ENCODE assay signal across 12 cellular contexts in the genomic region with DNA sequence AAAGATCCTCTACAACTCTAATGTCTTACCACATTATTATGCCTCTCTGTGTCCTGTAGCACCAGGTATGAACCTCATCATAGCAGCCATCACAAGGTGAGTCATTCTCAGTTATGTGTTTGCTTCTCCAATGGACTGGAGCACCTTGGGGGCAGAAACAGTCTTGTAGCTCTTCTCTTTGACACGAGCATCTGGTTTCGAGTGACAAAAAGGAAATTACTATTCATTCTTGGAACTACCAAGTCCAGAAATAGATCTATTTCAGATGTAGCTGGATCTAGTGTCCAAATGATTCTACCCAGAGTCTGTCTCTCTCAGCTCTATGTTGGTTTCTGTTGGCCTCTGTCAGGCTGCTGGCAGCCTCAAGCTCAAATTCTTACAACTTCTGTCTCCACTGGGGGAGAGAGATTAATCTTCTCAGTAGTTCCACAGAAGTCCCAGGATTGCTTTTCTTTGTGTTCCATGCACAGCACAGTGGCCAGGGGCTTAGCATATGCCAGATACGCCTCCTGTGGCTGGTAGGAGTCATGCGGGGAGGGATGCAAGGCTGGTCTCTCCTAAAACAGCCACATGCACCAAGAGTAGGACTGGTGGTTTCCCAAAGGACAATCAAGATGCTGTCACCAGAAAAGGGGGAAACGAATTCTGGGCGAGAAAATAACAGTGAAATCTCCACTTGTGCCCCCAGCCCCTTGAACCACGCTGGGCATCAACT. TPM values are rescaled to one million over a fixed set of nuclear protein-coding genes. Genes with fewer than 3 reads are reported as not detected.
DNase-seq lines count a peak whose midpoint lies in the region; ATAC-seq, FAIRE-seq and TF ChIP-seq lines count a peak whose summit lies in the region.
"Had no signal": no experiment of that assay in that cellular context is flagged by ENCODE, and none has a peak within 500 bp of the region (broad histone marks: within the 10 kb centered on the region; RNA-seq: fewer than 3 reads in every experiment).

No MANE protein-coding gene starts in this region.

- no peak overlapping the region for H3K18ac ChIP-seq in mesenchymal stem cell (ENCODE audit: low read depth in 1 of 2, low read length in 2 of 2)

- H3K9me3 ChIP-seq in MM.1S (replicated peaks; ENCODE audit: insufficient read depth, low read length) (no peaks in the 10 kb centered on the region), mesenchymal stem cell (ENCODE audit: control insufficient read depth, low read length) (no peaks in the 10 kb centered on the region)

- CTCF ChIA-PET in activated CD4-positive, alpha-beta T cell treated with anti-CD3 and anti-CD28 coated beads for 36 hours (lab: Charles Lee): interaction anchor here (0.6 to 1.1 kb wide), 3 partner anchors 20 to 151 kb away, joined by 3 read pairs; no protein-coding TSS in a partner anchor

- no peak overlapping the region for H3K4me3 Mint-ChIP-seq in activated CD4-positive, alpha-beta T cell treated with anti-CD3 and anti-CD28 coated beads for 36 hours
- no peak overlapping the region for H3K4me3 Mint-ChIP-seq in mesothelial cell of epicardium

- H3K27ac ChIP-seq in MM.1S (ENCODE audit: low read length) (peak overlapping the region; percentile 64; the same call in 1 of the 2 replicates), mesenchymal stem cell (ENCODE audit: low read length, poor library complexity, severe bottlenecking) (no peak overlapping the region)

- H3K14ac ChIP-seq in mesenchymal stem cell (ENCODE audit: low read length in 2 of 2): peak overlapping the region in 1 of 2 experiments; percentile 72

- peak overlapping the region; percentile 7; the same call in 1 of the 2 replicates for H3K9ac ChIP-seq in MM.1S (ENCODE audit: low read length)
- no peak overlapping the region for H3K9ac ChIP-seq in mesenchymal stem cell (ENCODE audit: low read length)

- H2AFZ ChIP-seq in MM.1S (ENCODE audit: low read length) (peak overlapping the region; percentile 50), mesenchymal stem cell (ENCODE audit: low read depth, low read length) (no peak overlapping the region)

- no peaks in the 10 kb centered on the region for H3K4me1 Mint-ChIP-seq in activated CD4-positive, alpha-beta T cell treated with anti-CD3 and anti-CD28 coated beads for 36 hours
- H3K4me1 Mint-ChIP-seq in mesothelial cell of epicardium: peaks cover 18% of the 10 kb centered on the region

- no peaks in the 10 kb centered on the region for H3K9me2 ChIP-seq in MM.1S (replicated peaks; ENCODE audit: insufficient read depth, low read length)

- no peak overlapping the region for H2BK12ac ChIP-seq in mesenchymal stem cell (ENCODE audit: low read length in 2 of 2)

- 87% methylated on average over 6 of the region's 7 CpGs for WGBS in mesenchymal stem cell

- no peak overlapping the region for H3K4ac ChIP-seq in mesenchymal stem cell (ENCODE audit: low read depth in 1 of 2, low read length in 2 of 2)

- intact Hi-C loops in activated CD4-positive, alpha-beta T cell treated with anti-CD3 and anti-CD28 coated beads for 36 hours (cut with DNase I, micrococcal nuclease): no loop called here

- FAIRE-seq in GM12891 (lab: Jason Lieb, UNC): peak; percentile 88
- FAIRE-seq: endometrium had no signal

- no peak for TF ChIP-seq POLR2A in GM12891 (IDR thresholded peaks at IDR 0.05; ENCODE audit: low read depth, low read length)

- H4K8ac ChIP-seq in mesenchymal stem cell (ENCODE audit: low read length): no peak overlapping the region

- H3K79me1 ChIP-seq in mesenchymal stem cell (replicated peaks; ENCODE audit: low read length, poor library complexity, severe bottlenecking): no peaks in the 10 kb centered on the region

- no peak overlapping the region for H2BK120ac ChIP-seq in mesenchymal stem cell (ENCODE audit: low read depth, low read length)

- no peaks in the 10 kb centered on the region for H3K27me3 ChIP-seq in H7 (ENCODE audit: control insufficient read depth, insufficient read depth, low read length)
- no peaks in the 10 kb centered on the region for H3K27me3 ChIP-seq in MM.1S (replicated peaks; ENCODE audit: insufficient read depth, low read length)
- peaks cover 0 to 3% of the 10 kb centered on the region in 2 experiments for H3K27me3 ChIP-seq in mesenchymal stem cell (ENCODE audit: control insufficient read depth in 1 of 2, insufficient read depth in 1 of 2, low read length in 2 of 2)

- H3K4me1 ChIP-seq in MM.1S (ENCODE audit: low read length) (peaks cover 13% of the 10 kb centered on the region), mesenchymal stem cell (ENCODE audit: control insufficient read depth, insufficient read depth, low read depth, low read length) (peaks cover 5% of the 10 kb centered on the region)

- H2BK15ac ChIP-seq in mesenchymal stem cell (ENCODE audit: low read depth, poor library complexity, severe bottlenecking): no peak overlapping the region

- no peak overlapping the region for H3K27ac Mint-ChIP-seq in activated CD4-positive, alpha-beta T cell treated with anti-CD3 and anti-CD28 coated beads for 36 hours
- no peak overlapping the region for H3K27ac Mint-ChIP-seq in mesothelial cell of epicardium

- TF ChIP-seq CTCF in MM.1S (IDR thresholded peaks at IDR 0.05; ENCODE audit: low read length) (peak; percentile 39), mesothelial cell of epicardium (IDR thresholded peaks at IDR 0.05; ENCODE audit: unreplicated experiment) (no peak)

- H2AK5ac ChIP-seq in mesenchymal stem cell (ENCODE audit: low read length, severe bottlenecking): peak overlapping the region; percentile 60

- H2BK5ac ChIP-seq in mesenchymal stem cell (ENCODE audit: low read depth, low read length, poor library complexity, severe bottlenecking): no peak overlapping the region

- H4K20me1 ChIP-seq in MM.1S (ENCODE audit: insufficient read depth, low read length): no peaks in the 10 kb centered on the region

- H3K4me2 ChIP-seq in MM.1S (ENCODE audit: low read depth, low read length) (peak overlapping the region; percentile 27), mesenchymal stem cell (ENCODE audit: low read length, poor library complexity, severe bottlenecking) (no peak overlapping the region)

- no peaks in the 10 kb centered on the region for H3K36me3 Mint-ChIP-seq in activated CD4-positive, alpha-beta T cell treated with anti-CD3 and anti-CD28 coated beads for 36 hours (ENCODE audit: low read depth)
- no peaks in the 10 kb centered on the region for H3K36me3 Mint-ChIP-seq in mesothelial cell of epicardium

- no peak overlapping the region for H3K23ac ChIP-seq in mesenchymal stem cell (ENCODE audit: low read length in 2 of 2)

- peaks cover 8% of the 10 kb centered on the region for H3K27me3 Mint-ChIP-seq in activated CD4-positive, alpha-beta T cell treated with anti-CD3 and anti-CD28 coated beads for 36 hours
- peaks cover 7% of the 10 kb centered on the region for H3K27me3 Mint-ChIP-seq in mesothelial cell of epicardium (ENCODE audit: low read depth)

- H3K9me3 Mint-ChIP-seq in activated CD4-positive, alpha-beta T cell treated with anti-CD3 and anti-CD28 coated beads for 36 hours (ENCODE audit: low read depth): no peaks in the 10 kb centered on the region
- H3K9me3 Mint-ChIP-seq in mesothelial cell of epicardium: no peaks in the 10 kb centered on the region

- H3K79me2 ChIP-seq in MM.1S (ENCODE audit: low read length): no peaks in the 10 kb centered on the region

- H3F3A ChIP-seq in MM.1S (ENCODE audit: insufficient read depth, low read length): 0 out of 2 replicates have a peak, but pooled peaks cover 10% of the 10 kb centered on the region

- DNase-seq in GM12891 (ENCODE audit: insufficient read length, low spot score): no peak
- DNase-seq in H7: peak; percentile 10
- DNase-seq in MM.1S: peak; percentile 72
- DNase-seq in mesenchymal stem cell: no peak
- DNase-seq in LoVo (ENCODE audit: low spot score): no peak
- no peak for DNase-seq in activated CD4-positive, alpha-beta T cell treated with anti-CD3 and anti-CD28 coated beads for 36 hours
- no peak for DNase-seq in mesothelial cell of epicardium (ENCODE audit: low spot score in 2 of 2, unreplicated experiment in 2 of 2)
- DNase-seq: activated CD4-positive, alpha-beta T cell treated with anti-CD3 and anti-CD28 coated beads, Interleukin-2, amount 50 U/mL, for 1 hour; NCI-H1092 treated with DMSO at 0.1 percent for 48 hours; occipital lobe had no signal

- POLR2A ChIA-PET in activated CD4-positive, alpha-beta T cell treated with anti-CD3 and anti-CD28 coated beads for 36 hours (lab: Charles Lee): no interaction called here

- H3K36me3 ChIP-seq in H7 (replicated peaks; ENCODE audit: control insufficient read depth, insufficient read depth, low read length) (no peaks in the 10 kb centered on the region), MM.1S (replicated peaks; ENCODE audit: insufficient read depth, low read length) (no peaks in the 10 kb centered on the region), mesenchymal stem cell (ENCODE audit: control insufficient read depth in 1 of 2, insufficient read depth in 2 of 2, low read depth in 1 of 2, low read length in 2 of 2) (no peaks in the 10 kb centered on the region)

- no peak overlapping the region for H3K4me3 ChIP-seq in H7 (ENCODE audit: insufficient read depth, low read depth, low read length)
- H3K4me3 ChIP-seq in MM.1S (ENCODE audit: low read length): no peak overlapping the region
- H3K4me3 ChIP-seq in mesenchymal stem cell (ENCODE audit: insufficient read depth in 1 of 2, low read depth in 1 of 2, low read length in 2 of 2): no peak overlapping the region

- no peak for ATAC-seq in GM18870 (IDR thresholded peaks at IDR 0.05; ENCODE audit: unreplicated experiment)
- ATAC-seq in activated CD4-positive, alpha-beta T cell treated with anti-CD3 and anti-CD28 coated beads for 36 hours: no peak

- H4K91ac ChIP-seq in mesenchymal stem cell (ENCODE audit: low read length): no peak overlapping the region

TF ChIP-seq in GM12891, 5 proteins besides CTCF, POLR2A, EP300 and RAD21:
- TF ChIP-seq PAX5 (IDR thresholded peaks at IDR 0.05; ENCODE audit: insufficient read depth, low read length, severe bottlenecking) (no peak), TAF1 (IDR thresholded peaks at IDR 0.05; ENCODE audit: low read depth, low read length) (no peak), POLR2AphosphoS5 (IDR thresholded peaks at IDR 0.05; ENCODE audit: low read depth, low read length) (no peak), POU2F2 (IDR thresholded peaks at IDR 0.05; ENCODE audit: low read depth, low read length) (no peak), SPI1 (IDR thresholded peaks at IDR 0.05; ENCODE audit: low read depth, low read length) (no peak)
TF ChIP-seq in GM12891: peak in this region for 0.

RNA-seq across cellular contexts. Expression of a gene that starts 37.2 kb away (rescaled TPM):
- 2.6 TPM for polyA plus RNA-seq in GM12891 (2012; ENCODE audit: low read depth, missing spikeins)
- total RNA-seq in H7 (2014; rRNA removed; shearing (Covaris generic)): 25.3 and 25.8 TPM in 2 replicates
- 79.7 TPM for polyA plus RNA-seq in mesenchymal stem cell (2013, experiment 1 of 2)
- 80.1 TPM for polyA plus RNA-seq in mesenchymal stem cell (2013, experiment 2 of 2)
- under 1 TPM; 0.05 to 0.30 TPM for total RNA-seq in activated CD4-positive, alpha-beta T cell treated with anti-CD3 and anti-CD28 coated beads for 36 hours
- 13.2 to 16.9 TPM (median 13.7 TPM) in 3 replicates for total RNA-seq in mesothelial cell of epicardium

Comparison
In these comparisons a context has a peak if more than half of its experiments do, and no peak if none do; other contexts are left out.
1. DNase-seq: peak in H7 (single experiment) and MM.1S (single experiment); none in GM12891 (single experiment), mesenchymal stem cell (single experiment), LoVo (single experiment), activated CD4-positive, alpha-beta T cell treated with anti-CD3 and anti-CD28 coated beads for 36 hours (single experiment) and mesothelial cell of epicardium (0 of 2).
2. RNA of a gene that starts 37.2 kb away (total RNA-seq): 25.3 to 25.8 TPM in H7 and 13.2 to 16.9 TPM in mesothelial cell of epicardium; 0.05 to 0.30 TPM in activated CD4-positive, alpha-beta T cell treated with anti-CD3 and anti-CD28 coated beads for 36 hours; every median in the first group is over 10 times any median in the second.